ENCODE assay signal across 8 cellular contexts in genomic region chr13:28718538-28719226, GRCh38.
DNase-seq lines count a peak whose midpoint lies in the region; ATAC-seq and TF ChIP-seq lines count a peak whose summit lies in the region.

SLC46A3 (minus strand) TSS chr13:28718970; CDS start chr13:28717998, 972 bp downstream.

- DNase-seq in GM13977 (ENCODE audit: low spot score) = peak; percentile 98
- peak; percentile 75 for DNase-seq in NCI-H146 treated with DMSO at 0.1 percent for 48 hours (lab: John Stamatoyannopoulos, UW; ENCODE audit: unreplicated experiment)
- DNase-seq in T-helper 22 cell (ENCODE audit: low read depth) = peak; percentile 94
- DNase-seq in astrocyte of the cerebellum (ENCODE audit: low read depth) = peak; percentile 90
- DNase-seq in hepatic stellate cell (ENCODE audit: low spot score) = peak; percentile 98
- peak; percentile 97 for DNase-seq in retina
- DNase-seq in GF-D8 (lab: John Stamatoyannopoulos, UW) = no peak

- peak; percentile 99 for ATAC-seq in HG02798 (IDR thresholded peaks at IDR 0.05; ENCODE audit: poor library complexity, unreplicated experiment)

- TF ChIP-seq CTCF in GM13977 (IDR thresholded peaks at IDR 0.05; ENCODE audit: extremely low read depth, insufficient read depth, missing control alignments) = peak; percentile 13
- no peak for TF ChIP-seq CTCF in astrocyte of the cerebellum (IDR thresholded peaks at IDR 0.05; ENCODE audit: low read depth, low read length, missing control alignments)

- H3K4me3 ChIP-seq in astrocyte of the cerebellum (ENCODE audit: low read depth, low read length) = peak within 1 kb of the TSS; percentile 59

- in situ Hi-C loops in GM13977 (cut with MboI; ENCODE audit: low pct_unique_long_range_greater_than_20kb, low sequenced_read_pairs, unreplicated experiment) = no loop called here
- in situ Hi-C loops in astrocyte of the cerebellum (cut with HindIII; ENCODE audit: low sequenced_read_pairs) = no loop called here
